Comparison of ENCODE assay signal across 8 cellular contexts in the genomic region with DNA sequence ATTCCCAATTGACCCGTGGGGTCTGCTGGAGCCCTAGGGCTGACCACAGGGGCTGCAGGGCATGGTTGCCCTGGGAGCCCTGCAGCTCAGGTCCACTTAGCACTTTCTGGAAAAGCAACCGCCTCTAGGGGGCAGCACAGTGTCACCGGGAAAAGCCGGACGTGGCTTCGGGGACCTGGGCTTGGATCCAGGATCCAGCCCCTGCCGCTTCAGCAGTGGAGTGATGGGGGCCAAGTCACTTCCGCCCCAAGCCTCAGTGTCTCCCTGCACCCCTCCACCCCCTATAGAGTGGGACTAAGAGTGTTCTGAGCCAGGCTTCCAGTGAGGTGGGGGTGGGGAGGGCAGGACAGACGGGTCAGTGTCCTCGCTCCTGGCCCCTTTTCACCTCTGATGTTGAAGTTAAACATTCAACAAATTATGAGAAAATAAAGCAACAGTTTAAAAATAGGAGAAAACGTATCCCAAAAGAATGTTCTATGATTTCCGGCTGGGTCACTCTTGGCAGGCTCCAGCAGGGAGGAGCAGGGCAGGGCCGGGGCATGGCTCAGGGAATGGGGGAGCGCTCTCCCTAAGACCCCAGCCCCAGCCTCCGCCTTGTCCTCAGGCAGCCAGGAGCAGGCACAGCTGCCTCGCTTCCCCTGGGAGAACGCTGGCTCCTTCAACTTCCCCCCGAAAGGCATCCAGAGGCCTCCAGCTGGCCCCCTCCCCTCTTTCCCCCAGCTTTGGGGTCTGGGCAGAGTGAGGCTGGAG.
A peak's percentile ranks its signal among the peaks of the same experiment; 100 is the strongest.
DNase-seq lines count a peak whose midpoint lies in the region; ATAC-seq and TF ChIP-seq lines count a peak whose summit lies in the region.

No MANE protein-coding gene starts in this region.

- intact Hi-C loops in esophagus muscularis mucosa (cut with DNase I): loop anchor here (10.0 kb wide), 1 partner anchor 231 kb away; no protein-coding TSS in a partner anchor
- intact Hi-C loops in testis (cut with DNase I; ENCODE audit: low total_unique reads): loop anchor here (5.0 kb wide), 1 partner anchor 277 kb away; no protein-coding TSS in a partner anchor

- no peak for TF ChIP-seq EP300 in esophagus muscularis mucosa (IDR thresholded peaks at IDR 0.05)

- peaks cover 27 to 33% (median 30%) of the 10 kb centered on the region in 4 donors for H3K4me1 ChIP-seq in esophagus muscularis mucosa
- H3K4me1 ChIP-seq in mucosa of rectum (ENCODE audit: control insufficient read depth in 2 of 2, insufficient read depth in 2 of 2, low read length in 2 of 2): peaks cover 9 to 14% of the 10 kb centered on the region in 2 donors
- H3K4me1 ChIP-seq in testis: peaks cover 15% of the 10 kb centered on the region

- TF ChIP-seq POLR2A in esophagus muscularis mucosa (IDR thresholded peaks at IDR 0.05; ENCODE audit: low read depth): no peak
- TF ChIP-seq POLR2A in testis (IDR thresholded peaks at IDR 0.05): no peak

- H3K36me3 ChIP-seq in esophagus muscularis mucosa (no peaks in the 10 kb centered on the region), mucosa of rectum (ENCODE audit: control insufficient read depth in 2 of 2, insufficient read depth in 2 of 2, low read length in 2 of 2) (no peaks in the 10 kb centered on the region), testis (ENCODE audit: low read depth, missing control alignments) (no peaks in the 10 kb centered on the region)

- H3K9me3 ChIP-seq in esophagus muscularis mucosa (peaks cover 0 to 5% (median 2%) of the 10 kb centered on the region in 4 donors), mucosa of rectum (ENCODE audit: control insufficient read depth in 2 of 2, low read length in 2 of 2) (no peaks in the 10 kb centered on the region), testis (no peaks in the 10 kb centered on the region)

- H3K27me3 ChIP-seq in esophagus muscularis mucosa (peaks cover 0 to 79% (median 0%) of the 10 kb centered on the region in 4 donors), mucosa of rectum (ENCODE audit: control insufficient read depth in 2 of 2, insufficient read depth in 2 of 2, low read length in 2 of 2) (peaks cover 0 to 7% of the 10 kb centered on the region in 2 donors), testis (no peaks in the 10 kb centered on the region)

- H3K4me3 ChIP-seq in esophagus muscularis mucosa (peak overlapping the region; percentile 9 to 47 (median 28)), mucosa of rectum (ENCODE audit: low read length in 2 of 2) (peak overlapping the region; percentile 33 to 39), testis (no peak overlapping the region)

- ATAC-seq in HG03025 (IDR thresholded peaks at IDR 0.05; ENCODE audit: low FRiP score, unreplicated experiment): no peak

- TF ChIP-seq CTCF in esophagus muscularis mucosa (IDR thresholded peaks at IDR 0.05) (peak; percentile 60 to 83 (median 67)), testis (IDR thresholded peaks at IDR 0.05) (peak; percentile 71 to 86 (median 79))

- peak overlapping the region; percentile 17 to 66 for H3K9ac ChIP-seq in mucosa of rectum (ENCODE audit: low read depth in 1 of 2, low read length in 2 of 2)

- 29% methylated on average over 10 of the region's 18 CpGs for WGBS in esophagus muscularis mucosa
- 33 to 37% methylated on average over 11 to 18 of the region's 18 CpGs for WGBS in testis, 2 donors

- H3K27ac ChIP-seq in esophagus muscularis mucosa (replicated peaks in 1 of 4) (peak overlapping the region; percentile 56 to 73 (median 60)), mucosa of rectum (ENCODE audit: low read depth in 2 of 2, low read length in 2 of 2) (peak overlapping the region; percentile 9 to 35), testis (peak overlapping the region in 1 of 2 donors; percentile 51)

- peak; percentile 67 for DNase-seq in NCI-H82 (lab: John Stamatoyannopoulos, UW)
- no peak for DNase-seq in NCI-H82 treated with DMSO at 0.1 percent for 48 hours (lab: John Stamatoyannopoulos, UW; ENCODE audit: unreplicated experiment)
- DNase-seq in NCI-H1048 (lab: John Stamatoyannopoulos, UW): peak; percentile 34
- peak; percentile 77 for DNase-seq in activated CD4-positive, alpha-beta T cell treated with anti-CD3 and anti-CD28 coated beads for 48 hours
- DNase-seq in esophagus muscularis mucosa (ENCODE audit: extremely low spot score): no peak
- DNase-seq in testis: peak; percentile 89

Comparison
In these comparisons a context has a peak if more than half of its experiments do, and no peak if none do; other contexts are left out.
1. DNase-seq: peak in NCI-H82 (single experiment), NCI-H1048 (single experiment), activated CD4-positive, alpha-beta T cell treated with anti-CD3 and anti-CD28 coated beads for 48 hours (single experiment) and testis (single experiment); none in NCI-H82 treated with DMSO at 0.1 percent for 48 hours (single experiment) and esophagus muscularis mucosa (single experiment).
2. H3K4me3 ChIP-seq: peak in esophagus muscularis mucosa (4 of 4) and mucosa of rectum (2 of 2); none in testis (0 of 2).